In the genomic region with DNA sequence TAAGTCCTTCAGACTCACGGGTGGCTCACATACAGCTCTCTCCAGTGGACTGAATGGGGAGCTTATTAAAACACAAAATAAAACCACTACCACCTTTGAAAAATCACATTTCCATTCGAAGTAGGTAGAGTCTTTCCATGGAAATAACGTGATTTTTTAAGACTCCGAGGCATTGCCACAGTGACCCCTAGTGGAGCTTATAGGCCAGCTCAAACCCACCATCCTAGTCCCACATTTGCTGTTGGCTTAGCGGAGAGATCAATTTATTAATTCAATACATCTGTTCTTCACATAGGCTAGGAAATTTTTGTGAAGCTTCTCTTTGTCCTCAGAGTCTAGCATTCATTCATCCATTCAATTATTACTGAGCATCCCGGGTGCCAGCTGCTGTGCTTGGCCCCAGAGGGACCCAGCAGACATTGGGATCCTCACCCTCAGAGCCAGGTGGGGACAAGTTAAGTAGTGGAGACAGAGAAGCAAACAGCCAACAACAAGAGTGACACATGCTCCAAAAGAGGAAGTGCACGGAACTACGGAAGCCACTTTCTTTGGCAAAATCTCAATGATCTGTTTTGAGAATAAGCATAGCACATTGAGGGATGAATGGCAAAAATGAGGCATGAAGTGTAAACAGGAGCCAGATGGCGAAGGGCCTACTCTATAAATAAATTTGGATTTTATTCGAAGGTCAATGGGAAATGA, we compare ENCODE assay signal across 2 cellular contexts.
TF ChIP-seq lines count a peak whose summit lies in the region.

No MANE protein-coding gene starts in this region.

TF ChIP-seq in PFSK-1, 5 proteins besides CTCF, POLR2A, EP300 and RAD21:
- peak; percentile 32 for TF ChIP-seq FOXP2 (optimal IDR thresholded peaks at IDR 0.05; ENCODE audit: borderline replicate concordance, extremely low read depth, extremely low read length, insufficient read depth)
- no peak for TF ChIP-seq TAF1 (IDR thresholded peaks at IDR 0.05; ENCODE audit: borderline replicate concordance, insufficient read depth, low read length)
- peak; percentile 51; the same call in 1 of the 2 replicates for TF ChIP-seq SIN3A (IDR thresholded peaks at IDR 0.05; ENCODE audit: borderline replicate concordance, insufficient read depth, low read length)

TF ChIP-seq in H1, 55 proteins besides CTCF, POLR2A, EP300 and RAD21 (continued from another document):
- TF ChIP-seq RXRA (IDR thresholded peaks at IDR 0.05; ENCODE audit: insufficient read depth, low read depth, low read length): no peak
- no peak for TF ChIP-seq SIRT6 (IDR thresholded peaks at IDR 0.05; ENCODE audit: low read length)
- TF ChIP-seq KDM4A (IDR thresholded peaks at IDR 0.05; ENCODE audit: low read depth, low read length, severe bottlenecking): no peak
- no peak for TF ChIP-seq POU5F1 (IDR thresholded peaks at IDR 0.05; ENCODE audit: low read depth, low read length)
- TF ChIP-seq FOSL1 (IDR thresholded peaks at IDR 0.05; ENCODE audit: insufficient read depth, low read depth, low read length): no peak
- TF ChIP-seq ASH2L (IDR thresholded peaks at IDR 0.05; ENCODE audit: low read length): no peak
- TF ChIP-seq, protein P1, sequence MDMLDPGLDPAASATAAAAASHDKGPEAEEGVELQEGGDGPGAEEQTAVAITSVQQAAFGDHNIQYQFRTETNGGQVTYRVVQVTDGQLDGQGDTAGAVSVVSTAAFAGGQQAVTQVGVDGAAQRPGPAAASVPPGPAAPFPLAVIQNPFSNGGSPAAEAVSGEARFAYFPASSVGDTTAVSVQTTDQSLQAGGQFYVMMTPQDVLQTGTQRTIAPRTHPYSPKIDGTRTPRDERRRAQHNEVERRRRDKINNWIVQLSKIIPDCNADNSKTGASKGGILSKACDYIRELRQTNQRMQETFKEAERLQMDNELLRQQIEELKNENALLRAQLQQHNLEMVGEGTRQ (IDR thresholded peaks at IDR 0.05; ENCODE audit: low read length): no peak
- TF ChIP-seq, protein P2, sequence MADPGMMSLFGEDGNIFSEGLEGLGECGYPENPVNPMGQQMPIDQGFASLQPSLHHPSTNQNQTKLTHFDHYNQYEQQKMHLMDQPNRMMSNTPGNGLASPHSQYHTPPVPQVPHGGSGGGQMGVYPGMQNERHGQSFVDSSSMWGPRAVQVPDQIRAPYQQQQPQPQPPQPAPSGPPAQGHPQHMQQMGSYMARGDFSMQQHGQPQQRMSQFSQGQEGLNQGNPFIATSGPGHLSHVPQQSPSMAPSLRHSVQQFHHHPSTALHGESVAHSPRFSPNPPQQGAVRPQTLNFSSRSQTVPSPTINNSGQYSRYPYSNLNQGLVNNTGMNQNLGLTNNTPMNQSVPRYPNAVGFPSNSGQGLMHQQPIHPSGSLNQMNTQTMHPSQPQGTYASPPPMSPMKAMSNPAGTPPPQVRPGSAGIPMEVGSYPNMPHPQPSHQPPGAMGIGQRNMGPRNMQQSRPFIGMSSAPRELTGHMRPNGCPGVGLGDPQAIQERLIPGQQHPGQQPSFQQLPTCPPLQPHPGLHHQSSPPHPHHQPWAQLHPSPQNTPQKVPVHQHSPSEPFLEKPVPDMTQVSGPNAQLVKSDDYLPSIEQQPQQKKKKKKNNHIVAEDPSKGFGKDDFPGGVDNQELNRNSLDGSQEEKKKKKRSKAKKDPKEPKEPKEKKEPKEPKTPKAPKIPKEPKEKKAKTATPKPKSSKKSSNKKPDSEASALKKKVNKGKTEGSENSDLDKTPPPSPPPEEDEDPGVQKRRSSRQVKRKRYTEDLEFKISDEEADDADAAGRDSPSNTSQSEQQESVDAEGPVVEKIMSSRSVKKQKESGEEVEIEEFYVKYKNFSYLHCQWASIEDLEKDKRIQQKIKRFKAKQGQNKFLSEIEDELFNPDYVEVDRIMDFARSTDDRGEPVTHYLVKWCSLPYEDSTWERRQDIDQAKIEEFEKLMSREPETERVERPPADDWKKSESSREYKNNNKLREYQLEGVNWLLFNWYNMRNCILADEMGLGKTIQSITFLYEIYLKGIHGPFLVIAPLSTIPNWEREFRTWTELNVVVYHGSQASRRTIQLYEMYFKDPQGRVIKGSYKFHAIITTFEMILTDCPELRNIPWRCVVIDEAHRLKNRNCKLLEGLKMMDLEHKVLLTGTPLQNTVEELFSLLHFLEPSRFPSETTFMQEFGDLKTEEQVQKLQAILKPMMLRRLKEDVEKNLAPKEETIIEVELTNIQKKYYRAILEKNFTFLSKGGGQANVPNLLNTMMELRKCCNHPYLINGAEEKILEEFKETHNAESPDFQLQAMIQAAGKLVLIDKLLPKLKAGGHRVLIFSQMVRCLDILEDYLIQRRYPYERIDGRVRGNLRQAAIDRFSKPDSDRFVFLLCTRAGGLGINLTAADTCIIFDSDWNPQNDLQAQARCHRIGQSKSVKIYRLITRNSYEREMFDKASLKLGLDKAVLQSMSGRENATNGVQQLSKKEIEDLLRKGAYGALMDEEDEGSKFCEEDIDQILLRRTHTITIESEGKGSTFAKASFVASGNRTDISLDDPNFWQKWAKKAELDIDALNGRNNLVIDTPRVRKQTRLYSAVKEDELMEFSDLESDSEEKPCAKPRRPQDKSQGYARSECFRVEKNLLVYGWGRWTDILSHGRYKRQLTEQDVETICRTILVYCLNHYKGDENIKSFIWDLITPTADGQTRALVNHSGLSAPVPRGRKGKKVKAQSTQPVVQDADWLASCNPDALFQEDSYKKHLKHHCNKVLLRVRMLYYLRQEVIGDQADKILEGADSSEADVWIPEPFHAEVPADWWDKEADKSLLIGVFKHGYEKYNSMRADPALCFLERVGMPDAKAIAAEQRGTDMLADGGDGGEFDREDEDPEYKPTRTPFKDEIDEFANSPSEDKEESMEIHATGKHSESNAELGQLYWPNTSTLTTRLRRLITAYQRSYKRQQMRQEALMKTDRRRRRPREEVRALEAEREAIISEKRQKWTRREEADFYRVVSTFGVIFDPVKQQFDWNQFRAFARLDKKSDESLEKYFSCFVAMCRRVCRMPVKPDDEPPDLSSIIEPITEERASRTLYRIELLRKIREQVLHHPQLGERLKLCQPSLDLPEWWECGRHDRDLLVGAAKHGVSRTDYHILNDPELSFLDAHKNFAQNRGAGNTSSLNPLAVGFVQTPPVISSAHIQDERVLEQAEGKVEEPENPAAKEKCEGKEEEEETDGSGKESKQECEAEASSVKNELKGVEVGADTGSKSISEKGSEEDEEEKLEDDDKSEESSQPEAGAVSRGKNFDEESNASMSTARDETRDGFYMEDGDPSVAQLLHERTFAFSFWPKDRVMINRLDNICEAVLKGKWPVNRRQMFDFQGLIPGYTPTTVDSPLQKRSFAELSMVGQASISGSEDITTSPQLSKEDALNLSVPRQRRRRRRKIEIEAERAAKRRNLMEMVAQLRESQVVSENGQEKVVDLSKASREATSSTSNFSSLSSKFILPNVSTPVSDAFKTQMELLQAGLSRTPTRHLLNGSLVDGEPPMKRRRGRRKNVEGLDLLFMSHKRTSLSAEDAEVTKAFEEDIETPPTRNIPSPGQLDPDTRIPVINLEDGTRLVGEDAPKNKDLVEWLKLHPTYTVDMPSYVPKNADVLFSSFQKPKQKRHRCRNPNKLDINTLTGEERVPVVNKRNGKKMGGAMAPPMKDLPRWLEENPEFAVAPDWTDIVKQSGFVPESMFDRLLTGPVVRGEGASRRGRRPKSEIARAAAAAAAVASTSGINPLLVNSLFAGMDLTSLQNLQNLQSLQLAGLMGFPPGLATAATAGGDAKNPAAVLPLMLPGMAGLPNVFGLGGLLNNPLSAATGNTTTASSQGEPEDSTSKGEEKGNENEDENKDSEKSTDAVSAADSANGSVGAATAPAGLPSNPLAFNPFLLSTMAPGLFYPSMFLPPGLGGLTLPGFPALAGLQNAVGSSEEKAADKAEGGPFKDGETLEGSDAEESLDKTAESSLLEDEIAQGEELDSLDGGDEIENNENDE (IDR thresholded peaks at IDR 0.05; ENCODE audit: insufficient replicate concordance, low read length): no peak
- no peak for TF ChIP-seq CHD1 (IDR thresholded peaks at IDR 0.05; ENCODE audit: low read depth, low read length)
- TF ChIP-seq SUZ12 (IDR thresholded peaks at IDR 0.05; ENCODE audit: low read length): no peak
- TF ChIP-seq CHD2 (IDR thresholded peaks at IDR 0.05; ENCODE audit: low read length): no peak
- TF ChIP-seq RNF2 (IDR thresholded peaks at IDR 0.05; ENCODE audit: borderline replicate concordance, low read depth, low read length, missing control alignments, poor library complexity, severe bottlenecking): no peak
- TF ChIP-seq EGR1 (IDR thresholded peaks at IDR 0.05; ENCODE audit: borderline replicate concordance, low read depth, low read length): no peak
- TF ChIP-seq SIX5 (IDR thresholded peaks at IDR 0.05; ENCODE audit: low read depth, low read length): no peak
- TF ChIP-seq, protein P3, sequence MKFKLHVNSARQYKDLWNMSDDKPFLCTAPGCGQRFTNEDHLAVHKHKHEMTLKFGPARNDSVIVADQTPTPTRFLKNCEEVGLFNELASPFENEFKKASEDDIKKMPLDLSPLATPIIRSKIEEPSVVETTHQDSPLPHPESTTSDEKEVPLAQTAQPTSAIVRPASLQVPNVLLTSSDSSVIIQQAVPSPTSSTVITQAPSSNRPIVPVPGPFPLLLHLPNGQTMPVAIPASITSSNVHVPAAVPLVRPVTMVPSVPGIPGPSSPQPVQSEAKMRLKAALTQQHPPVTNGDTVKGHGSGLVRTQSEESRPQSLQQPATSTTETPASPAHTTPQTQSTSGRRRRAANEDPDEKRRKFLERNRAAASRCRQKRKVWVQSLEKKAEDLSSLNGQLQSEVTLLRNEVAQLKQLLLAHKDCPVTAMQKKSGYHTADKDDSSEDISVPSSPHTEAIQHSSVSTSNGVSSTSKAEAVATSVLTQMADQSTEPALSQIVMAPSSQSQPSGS (IDR thresholded peaks at IDR 0.05; ENCODE audit: low read length): no peak
- no peak for TF ChIP-seq SAP30 (IDR thresholded peaks at IDR 0.05; ENCODE audit: insufficient read depth, insufficient replicate concordance, low read length)
